Comparison of ENCODE assay signal across 19 cellular contexts in the genomic region with DNA sequence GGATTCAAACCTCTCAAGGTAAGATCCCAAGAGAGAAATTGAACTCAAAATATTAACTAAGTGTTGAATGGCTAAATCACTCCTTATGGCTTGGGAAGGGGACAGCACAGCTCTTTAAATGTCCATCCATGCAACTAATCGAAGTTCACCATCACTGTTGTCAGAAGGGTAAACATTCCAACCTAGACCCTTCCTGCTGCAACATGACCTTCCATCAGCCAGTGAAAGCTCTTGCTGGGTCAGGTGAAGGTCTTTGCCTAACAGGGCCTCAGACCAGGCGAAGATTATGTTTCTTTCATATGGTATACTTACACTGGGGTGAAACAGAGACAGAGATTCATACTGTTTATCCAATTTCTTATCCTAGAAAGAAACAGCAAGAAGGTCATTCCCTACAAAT.
"Had no signal": no experiment of that assay in that cellular context is flagged by ENCODE, and none has a peak within 500 bp of the region (broad histone marks: within the 10 kb centered on the region; RNA-seq: fewer than 3 reads in every experiment).

No MANE protein-coding gene starts in this region.

- H3K4me1 ChIP-seq: neural progenitor cell, vagina had no signal

- H3K9me3 ChIP-seq: ovary, tibial nerve, vagina had no signal

- H3K4me3 ChIP-seq: neural progenitor cell, ovary, tibial nerve, vagina had no signal

- H3K27me3 Mint-ChIP-seq: activated CD4-positive, alpha-beta memory T cell treated with anti-CD3 and anti-CD28 coated beads, Interleukin-2, amount 10 ng/mL, durations not matched to agents 7 days and 5 days; activated CD4-positive, alpha-beta T cell treated with anti-CD3 and anti-CD28 coated beads for 36 hours; brain; central memory CD8-positive, alpha-beta T cell had no signal

- H3K27ac ChIP-seq: neural progenitor cell, ovary, tibial nerve, vagina, VCaP had no signal

- H3K4me3 Mint-ChIP-seq: activated CD4-positive, alpha-beta memory T cell treated with anti-CD3 and anti-CD28 coated beads, Interleukin-2, amount 10 ng/mL, durations not matched to agents 7 days and 5 days; activated CD4-positive, alpha-beta T cell treated with anti-CD3 and anti-CD28 coated beads for 36 hours; brain; central memory CD8-positive, alpha-beta T cell; neural progenitor cell had no signal

- H3K27me3 ChIP-seq: neural progenitor cell, ovary, tibial nerve, vagina had no signal

- H3K27ac Mint-ChIP-seq: activated CD4-positive, alpha-beta memory T cell treated with anti-CD3 and anti-CD28 coated beads, Interleukin-2, amount 10 ng/mL, durations not matched to agents 7 days and 5 days; neural progenitor cell had no signal

- H3K9ac ChIP-seq: neural progenitor cell had no signal

- ATAC-seq: activated CD4-positive, alpha-beta T cell treated with anti-CD3 and anti-CD28 coated beads for 36 hours; activated naive CD4-positive, alpha-beta T cell treated with anti-CD3 and anti-CD28 coated beads, Interleukin-2, amount 50 U/mL, for 72 hours; left ventricle myocardium superior; SK-N-SH treated with all-trans-retinoic acid at 6 μM for 48 hours had no signal

- H3K36me3 ChIP-seq: ovary had no signal

- H2AFZ ChIP-seq: neural progenitor cell had no signal

- H3K4me1 Mint-ChIP-seq: brain, neural progenitor cell had no signal

- DNase-seq: activated CD4-positive, alpha-beta memory T cell treated with anti-CD3 and anti-CD28 coated beads, Interleukin-2, amount 10 ng/mL, durations not matched to agents 7 days and 5 days; activated CD4-positive, alpha-beta T cell treated with anti-CD3 and anti-CD28 coated beads for 36 hours; cortex of kidney; effector CD4-positive, alpha-beta T cell; foreskin fibroblast; kidney glomerular epithelial cell; left ventricle myocardium superior; mesenchymal stem cell; ovary; stimulated activated CD4-positive, alpha-beta T cell treated with anti-CD3 and anti-CD28 coated beads, Interleukin-1b, Interleukin-23, amount 100 ng/mL, for 48 hours; substantia nigra had no signal

- H3K9me3 Mint-ChIP-seq: activated CD4-positive, alpha-beta memory T cell treated with anti-CD3 and anti-CD28 coated beads, Interleukin-2, amount 10 ng/mL, durations not matched to agents 7 days and 5 days; activated naive CD4-positive, alpha-beta T cell treated with anti-CD3 and anti-CD28 coated beads, Interleukin-2, amount 50 U/mL, for 72 hours; brain; central memory CD8-positive, alpha-beta T cell; neural progenitor cell had no signal

- H3K4me2 ChIP-seq: neural progenitor cell had no signal
